ENCODE assay signal across 12 cellular contexts in the genomic region with DNA sequence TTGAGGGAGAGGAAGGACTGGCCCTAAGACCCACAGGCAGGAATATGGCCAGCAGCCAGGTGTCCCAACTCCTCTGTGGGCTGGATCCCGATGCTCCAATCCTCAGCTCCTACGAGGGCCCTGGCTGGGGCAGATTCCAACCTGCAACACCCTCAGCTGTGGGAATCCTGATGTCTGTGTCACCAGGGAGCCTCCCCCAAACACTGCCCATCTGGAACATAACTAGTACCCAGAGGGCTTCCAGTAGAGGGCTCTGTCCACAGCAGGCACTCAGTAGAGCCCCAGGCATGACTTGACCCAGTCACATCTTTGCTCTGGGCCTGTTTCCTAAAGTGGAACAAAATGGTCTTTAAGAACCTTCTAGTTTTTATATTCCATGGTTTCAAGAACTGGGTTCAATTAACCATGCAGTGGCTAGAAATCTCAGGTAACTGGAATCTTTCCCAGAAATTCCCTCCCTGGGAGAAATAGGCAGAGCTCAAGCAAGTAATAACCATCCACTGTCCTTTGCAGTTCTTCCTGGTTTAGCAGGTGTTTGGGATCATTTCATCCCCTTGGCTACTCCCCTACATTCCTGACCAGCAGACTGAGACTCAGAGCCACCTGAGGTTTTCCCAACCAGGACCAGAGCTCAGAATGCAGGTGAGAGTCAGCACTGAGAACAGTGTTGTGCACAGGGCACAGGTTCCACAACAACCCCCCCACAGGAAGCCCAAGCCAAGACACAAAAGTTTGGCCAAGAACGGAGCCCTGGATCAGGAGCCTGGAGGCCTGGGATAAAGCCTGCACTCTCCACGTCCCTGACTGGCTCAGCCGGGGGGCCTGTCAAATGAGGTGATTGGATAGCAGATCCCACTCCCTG. TPM values are rescaled to one million over a fixed set of nuclear protein-coding genes. Genes with fewer than 3 reads are reported as not detected.
DNase-seq lines count a peak whose midpoint lies in the region; ATAC-seq and TF ChIP-seq lines count a peak whose summit lies in the region.
"Had no signal": no experiment of that assay in that cellular context is flagged by ENCODE, and none has a peak within 500 bp of the region (broad histone marks: within the 10 kb centered on the region; RNA-seq: fewer than 3 reads in every experiment).

No MANE protein-coding gene starts in this region.

- no peak overlapping the region for H2AFZ ChIP-seq in mammary epithelial cell (ENCODE audit: low read depth, low read length)

- H2AK5ac ChIP-seq in mesendoderm (ENCODE audit: low read length): no peak overlapping the region

- no peak for TF ChIP-seq POLR2A in sigmoid colon (IDR thresholded peaks at IDR 0.05)

- no peak overlapping the region for H3K56ac ChIP-seq in mesendoderm (ENCODE audit: low read length)

- H3K9ac ChIP-seq in mammary epithelial cell (ENCODE audit: insufficient read depth, low read length) (no peak overlapping the region), mesendoderm (ENCODE audit: low read length) (no peak overlapping the region)

- H4K20me1 ChIP-seq in mammary epithelial cell (ENCODE audit: insufficient read depth, low read length): no peaks in the 10 kb centered on the region

- TF ChIP-seq EP300 in Ishikawa (IDR thresholded peaks at IDR 0.05; ENCODE audit: borderline replicate concordance) (no peak), sigmoid colon (IDR thresholded peaks at IDR 0.05) (no peak)

- CTCF ChIA-PET in mammary epithelial cell (lab: Charles Lee; ENCODE audit: low non-redundant PET): no interaction called here

- no peaks in the 10 kb centered on the region for H3K27me3 ChIP-seq in mammary epithelial cell (ENCODE audit: insufficient read depth, low read length)
- H3K27me3 ChIP-seq in mesendoderm (ENCODE audit: insufficient read depth, low read length, poor library complexity): no peaks in the 10 kb centered on the region
- peaks cover 3% of the 10 kb centered on the region for H3K27me3 ChIP-seq in lower lobe of right lung (ENCODE audit: low read depth)
- no peaks in the 10 kb centered on the region for H3K27me3 ChIP-seq in sigmoid colon

- dilution Hi-C loops in mammary epithelial cell (cut with HindIII; ENCODE audit: low sequenced_read_pairs): no loop called here

- H3K18ac ChIP-seq in mesendoderm (ENCODE audit: low read length): no peak overlapping the region

- DNase-seq in ELF-1 (ENCODE audit: low read depth, low spot score) (peak; percentile 22), mammary epithelial cell (peak; percentile 33), mesendoderm (peak; percentile 53), GM13976 (ENCODE audit: low spot score) (no peak), lower lobe of right lung (no peak), sigmoid colon (no peak)
- DNase-seq: NCI-H345 had no signal

- H3K23ac ChIP-seq in mesendoderm (ENCODE audit: low read length): no peak overlapping the region

- BruUV-seq in mammary epithelial cell (replicated peaks; lab: Mats Ljungman, UMichigan): no TSS peak

- no peak overlapping the region for H4K8ac ChIP-seq in mesendoderm (ENCODE audit: low read depth, low read length)

- H4K5ac ChIP-seq in mesendoderm (ENCODE audit: low read length): no peak overlapping the region

- H3K27ac ChIP-seq in mammary epithelial cell (ENCODE audit: insufficient read depth, low read depth, low read length): no peak overlapping the region
- H3K27ac ChIP-seq in mesendoderm (ENCODE audit: low read depth, low read length): no peak overlapping the region
- no peak overlapping the region for H3K27ac ChIP-seq in lower lobe of right lung
- no peak overlapping the region for H3K27ac ChIP-seq in sigmoid colon
- H3K27ac ChIP-seq: epithelial cell of prostate had no signal

- H3K79me2 ChIP-seq in mammary epithelial cell (ENCODE audit: insufficient read depth, low read length) (no peaks in the 10 kb centered on the region), mesendoderm (ENCODE audit: control insufficient read depth, insufficient read depth, low read length) (no peaks in the 10 kb centered on the region)

- H3K36me3 ChIP-seq in mammary epithelial cell (ENCODE audit: insufficient read depth, low read length) (no peaks in the 10 kb centered on the region), mesendoderm (ENCODE audit: control insufficient read depth, insufficient read depth, low read length) (no peaks in the 10 kb centered on the region), lower lobe of right lung (no peaks in the 10 kb centered on the region), sigmoid colon (no peaks in the 10 kb centered on the region)

- TF ChIP-seq RAD21 in Ishikawa (IDR thresholded peaks at IDR 0.05; ENCODE audit: low read depth): peak; percentile 31; the same call in 1 of the 2 replicates

- no peak for ATAC-seq in GM18868 (IDR thresholded peaks at IDR 0.05; ENCODE audit: unreplicated experiment)
- ATAC-seq in lower lobe of right lung: no peak

- H3K4me1 ChIP-seq in mammary epithelial cell (ENCODE audit: insufficient read depth, low read length) (no peaks in the 10 kb centered on the region), mesendoderm (ENCODE audit: control insufficient read depth, low read depth, low read length) (no peaks in the 10 kb centered on the region), lower lobe of right lung (no peaks in the 10 kb centered on the region), sigmoid colon (peaks cover 0 to 6% (median 0%) of the 10 kb centered on the region in 4 donors)

- intact Hi-C loops in mammary epithelial cell (cut with micrococcal nuclease) (no loop called here), lower lobe of right lung (cut with DNase I) (no loop called here), sigmoid colon (cut with DNase I) (no loop called here)

- TF ChIP-seq CTCF in mammary epithelial cell (conservative IDR thresholded peaks at IDR 0.05 in 1 of 2, IDR thresholded peaks at IDR 0.05 in 1 of 2; ENCODE audit: extremely low read depth in 1 of 2, insufficient read depth in 1 of 2, low read depth in 1 of 2, low read length in 2 of 2) (peak in 1 of 2 donors; percentile 30), GM13976 (IDR thresholded peaks at IDR 0.05; ENCODE audit: borderline replicate concordance, control extremely low read depth, extremely low read depth, insufficient read depth, missing control alignments) (no peak), lower lobe of right lung (IDR thresholded peaks at IDR 0.05) (no peak), sigmoid colon (IDR thresholded peaks at IDR 0.05) (no peak)

- no peaks in the 10 kb centered on the region for H3K79me1 ChIP-seq in mesendoderm (ENCODE audit: low read length)

- WGBS in mammary epithelial cell (ENCODE audit: low coverage, missing lambda C conversion rate): 32% methylated on average over 5 of the region's 5 CpGs
- WGBS in mesendoderm (ENCODE audit: extremely low coverage, insufficient coverage, low lambda C conversion rate): no CpG with 5 or more reads among the region's 5 CpGs
- 71 to 78% methylated on average over 5 of the region's 5 CpGs for WGBS in sigmoid colon, 2 donors

- H3K4me3 ChIP-seq in mammary epithelial cell (replicated peaks in 1 of 3; ENCODE audit: insufficient read depth in 1 of 3, low read depth in 2 of 3, low read length in 3 of 3): no peak overlapping the region
- H3K4me3 ChIP-seq in mesendoderm (ENCODE audit: low read length): no peak overlapping the region
- H3K4me3 ChIP-seq in lower lobe of right lung: no peak overlapping the region
- H3K4me3 ChIP-seq in sigmoid colon: no peak overlapping the region

- no peak overlapping the region for H2BK5ac ChIP-seq in mesendoderm (ENCODE audit: low read length)

- H3K4me2 ChIP-seq in mammary epithelial cell (ENCODE audit: insufficient read depth, low read depth, low read length) (no peak overlapping the region), mesendoderm (ENCODE audit: low read length) (no peak overlapping the region)

- H3K9me3 ChIP-seq in mammary epithelial cell (replicated peaks; ENCODE audit: insufficient read depth, low read length): no peaks in the 10 kb centered on the region
- no peaks in the 10 kb centered on the region for H3K9me3 ChIP-seq in lower lobe of right lung
- no peaks in the 10 kb centered on the region for H3K9me3 ChIP-seq in sigmoid colon

- no peak overlapping the region for H3K4ac ChIP-seq in mesendoderm (ENCODE audit: low read depth, low read length)

- no peak overlapping the region for H2BK15ac ChIP-seq in mesendoderm (replicated peaks; ENCODE audit: low read depth)

- H2BK120ac ChIP-seq in mesendoderm (ENCODE audit: low read depth, low read length): no peak overlapping the region

- in situ Hi-C loops in mammary epithelial cell (cut with MboI; ENCODE audit: low sequenced_read_pairs in 2 of 2) (no loop called here), GM13976 (cut with MboI; ENCODE audit: low sequenced_read_pairs, unreplicated experiment) (no loop called here)

TF ChIP-seq in Ishikawa, 13 proteins besides CTCF, POLR2A, EP300 and RAD21 (continues in another document):
- TF ChIP-seq CREB1 (IDR thresholded peaks at IDR 0.05; ENCODE audit: low read depth) (no peak), EGR1 (IDR thresholded peaks at IDR 0.05) (no peak), TAF1 (IDR thresholded peaks at IDR 0.05; ENCODE audit: low read depth) (no peak), NFIC (IDR thresholded peaks at IDR 0.05) (no peak), CEBPB (IDR thresholded peaks at IDR 0.05) (no peak), FOXM1 (IDR thresholded peaks at IDR 0.05; ENCODE audit: borderline replicate concordance, low read depth) (no peak)
- TF ChIP-seq, protein P1, sequence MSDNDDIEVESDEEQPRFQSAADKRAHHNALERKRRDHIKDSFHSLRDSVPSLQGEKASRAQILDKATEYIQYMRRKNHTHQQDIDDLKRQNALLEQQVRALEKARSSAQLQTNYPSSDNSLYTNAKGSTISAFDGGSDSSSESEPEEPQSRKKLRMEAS (IDR thresholded peaks at IDR 0.05): no peak

RNA-seq across cellular contexts. Expression of a gene that starts 20.8 kb away (rescaled TPM):
- total RNA-seq in mammary epithelial cell: not detected
- polyA plus RNA-seq in mammary epithelial cell: not detected
- polyA minus RNA-seq in mammary epithelial cell: not detected
- polyA plus RNA-seq in mesendoderm (2013, experiment 1 of 2): 0.06 TPM
- 0.06 TPM for polyA plus RNA-seq in mesendoderm (2013, experiment 2 of 2)
- total RNA-seq in lower lobe of right lung: 2.9 TPM
- under 1 TPM in 2 of 4 donors, not detected in 2; 0.27 to 0.28 TPM for total RNA-seq in sigmoid colon
- polyA plus RNA-seq in sigmoid colon: under 1 TPM in 1 of 3 donors, not detected in 2; 0.06 TPM
- total RNA-seq: astrocyte, G401 had no signal

Comparison
In these comparisons a context has a peak if more than half of its experiments do, and no peak if none do; other contexts are left out.
1. DNase-seq: peak in ELF-1 (single experiment), mammary epithelial cell (single experiment) and mesendoderm (single experiment); none in GM13976 (single experiment), lower lobe of right lung (single experiment) and sigmoid colon (single experiment).